ENCODE assay signal across 14 cellular contexts in the genomic region with DNA sequence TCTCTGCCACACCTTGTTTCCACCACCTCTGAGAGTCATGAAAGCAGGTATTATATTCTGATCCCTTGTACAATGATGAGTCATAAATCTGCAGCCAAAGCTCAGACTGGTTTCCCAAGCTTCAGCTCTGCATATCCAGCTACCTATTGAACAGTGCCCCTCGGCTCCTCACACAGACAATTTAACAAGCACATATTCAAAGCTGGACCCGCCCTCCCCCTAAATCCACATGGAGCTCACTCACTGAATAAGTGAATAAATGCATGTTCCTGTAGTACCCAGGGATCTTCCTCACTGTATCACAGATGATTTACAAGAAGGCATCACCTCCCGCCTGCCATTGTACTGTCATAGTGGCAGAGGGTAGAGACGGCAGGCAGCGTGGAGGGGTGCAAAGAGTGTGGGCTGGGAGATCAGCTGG.
"Had no signal": no experiment of that assay in that cellular context is flagged by ENCODE, and none has a peak within 500 bp of the region (broad histone marks: within the 10 kb centered on the region; RNA-seq: fewer than 3 reads in every experiment).

No MANE protein-coding gene starts in this region.

- H3K36me3 ChIP-seq: ascending aorta, cardiac muscle cell, heart right ventricle, left lung, uterus had no signal

- H3K9me3 ChIP-seq: ascending aorta, heart right ventricle, left lung, uterus had no signal

- H3K4me1 ChIP-seq: ascending aorta, heart right ventricle, left lung, uterus had no signal

- H3K27me3 ChIP-seq: ascending aorta, cardiac muscle cell, left lung, uterus had no signal

- ATAC-seq: activated CD8-positive, alpha-beta T cell treated with anti-CD3 and anti-CD28 coated beads, Interleukin-2, amount 10 ng/mL, durations not matched to agents 7 days and 5 days; heart right ventricle; left lung; stimulated activated naive CD8-positive, alpha-beta T cell treated with anti-CD3 and anti-CD28 coated beads, Interleukin-15, amount 100 ng/mL, for 72 hours had no signal

- H3K4me3 ChIP-seq: ascending aorta, cardiac muscle cell, heart right ventricle, left lung, uterus had no signal

- DNase-seq: activated CD4-positive, alpha-beta T cell treated with anti-CD3 and anti-CD28 coated beads for 4 hours; activated CD8-positive, alpha-beta memory T cell treated with anti-CD3 and anti-CD28 coated beads, Interleukin-2, amount 50 U/mL, for 48 hours; activated CD8-positive, alpha-beta T cell treated with anti-CD3 and anti-CD28 coated beads, Interleukin-2, amount 10 ng/mL, durations not matched to agents 7 days and 5 days; heart right ventricle; islet precursor cell; left lung; mesendoderm; stimulated activated CD4-positive, alpha-beta T cell treated with anti-CD3 and anti-CD28 coated beads, Interleukin-15, amount 100 ng/mL, for 24 hours; stimulated activated CD4-positive, alpha-beta T cell treated with anti-CD3 and anti-CD28 coated beads, Interleukin-4, amount 100 ng/mL, for 4 hours; stimulated activated naive CD8-positive, alpha-beta T cell treated with anti-CD3 and anti-CD28 coated beads, Interleukin-15, amount 100 ng/mL, for 72 hours; uterus had no signal

- H3K27ac ChIP-seq: ascending aorta, cardiac muscle cell, heart right ventricle, left lung, uterus, VCaP had no signal
